In genomic region chr17:81346090-81346907, GRCh38 we compare ENCODE assay signal across 8 cellular contexts.
A peak's percentile ranks its signal among the peaks of the same experiment; 100 is the strongest.
DNase-seq lines count a peak whose midpoint lies in the region; ATAC-seq lines count a peak whose summit lies in the region.

No MANE protein-coding gene starts in this region.

- peak; percentile 94 for DNase-seq in 8988T
- DNase-seq in NCI-H226 = peak; percentile 90
- DNase-seq in activated CD4-positive, CD25-positive, alpha-beta regulatory T cell treated with anti-CD3 and anti-CD28 coated beads, Interleukin-2, amount 50 U/mL, for 16 hours (ENCODE audit: low read depth, low spot score) = peak; percentile 82
- DNase-seq in central memory CD4-positive, alpha-beta T cell = peak; percentile 90
- DNase-seq in islet precursor cell = peak; percentile 100
- DNase-seq in stimulated activated CD4-positive, alpha-beta T cell treated with anti-CD3 and anti-CD28 coated beads, Interleukin-12 subunit alpha, Interleukin-12 subunit beta, amount 100 ng/mL, for 24 hours (ENCODE audit: low read depth in 2 of 2) = peak; percentile 88 to 97

- peak; percentile 80 for ATAC-seq in GM18868 (IDR thresholded peaks at IDR 0.05; ENCODE audit: unreplicated experiment)
- peak; percentile 66 for ATAC-seq in HG03135 (IDR thresholded peaks at IDR 0.05; ENCODE audit: unreplicated experiment)

Comparison
In these comparisons a context has a peak if more than half of its experiments do, and no peak if none do; other contexts are left out.
1. Peak in every context shown above with its lines: DNase-seq and ATAC-seq.